In the genomic region with DNA sequence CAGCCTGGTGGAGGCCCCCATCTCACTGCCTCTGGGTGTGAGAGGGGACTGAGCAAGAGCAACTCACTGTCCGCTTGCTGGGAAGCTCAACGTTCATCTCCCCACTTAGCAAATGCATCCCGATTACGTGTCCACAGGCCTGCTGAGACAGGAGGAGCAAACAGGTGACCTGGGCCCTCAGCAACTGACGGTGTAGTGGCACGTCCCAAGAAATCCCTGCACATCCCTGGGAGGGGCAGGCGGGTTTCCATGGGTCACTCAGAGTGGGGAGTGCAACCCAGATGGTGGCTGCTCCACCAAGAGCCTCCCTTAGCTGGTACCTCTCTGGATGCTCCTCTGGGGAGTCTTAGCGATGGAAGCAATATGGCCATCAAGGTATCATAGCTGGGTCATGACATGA, we compare ENCODE assay signal across 24 cellular contexts.
A peak's percentile ranks its signal among the peaks of the same experiment; 100 is the strongest.
DNase-seq lines count a peak whose midpoint lies in the region; ATAC-seq, FAIRE-seq and TF ChIP-seq lines count a peak whose summit lies in the region.
"Had no signal": no experiment of that assay in that cellular context is flagged by ENCODE, and none has a peak within 500 bp of the region (broad histone marks: within the 10 kb centered on the region; RNA-seq: fewer than 3 reads in every experiment).

No MANE protein-coding gene starts in this region.

- peak overlapping the region; percentile 51; the same call in 1 of the 2 replicates for H2BK20ac ChIP-seq in H1 (ENCODE audit: low read length)

- H3K79me2 ChIP-seq in H1 (ENCODE audit: control insufficient read depth in 1 of 2, insufficient read depth in 2 of 2, low read length in 2 of 2) (peaks cover 0 to 5% of the 10 kb centered on the region in 2 experiments; a peak in 1 of 4 replicates), mesendoderm (ENCODE audit: control insufficient read depth, insufficient read depth, low read length) (peaks cover 4% of the 10 kb centered on the region)

- peak overlapping the region; percentile 1; the same call in 1 of the 2 replicates for H2AK5ac ChIP-seq in H1 (ENCODE audit: low read depth, low read length)
- H2AK5ac ChIP-seq in mesendoderm (ENCODE audit: low read length): peak overlapping the region; percentile 97

- no peaks in the 10 kb centered on the region for H4K20me1 ChIP-seq in H1 (replicated peaks in 1 of 2; ENCODE audit: control insufficient read depth in 1 of 2, insufficient read depth in 2 of 2, low read length in 2 of 2)
- H4K20me1 ChIP-seq: BLaER1 had no signal

- TF ChIP-seq POLR2A in H1 (IDR thresholded peaks at IDR 0.05; ENCODE audit: control extremely low read depth in 1 of 2, low read depth in 2 of 2, low read length in 2 of 2): no peak

- TF ChIP-seq EP300 in H1 (IDR thresholded peaks at IDR 0.05; ENCODE audit: borderline replicate concordance in 1 of 2, low read depth in 2 of 2, low read length in 2 of 2): no peak

- H3K36me3 ChIP-seq in H1 (ENCODE audit: control insufficient read depth in 2 of 4, insufficient read depth in 4 of 4, low read length in 3 of 4) (no peaks in the 10 kb centered on the region), mesendoderm (ENCODE audit: control insufficient read depth, insufficient read depth, low read length) (no peaks in the 10 kb centered on the region)
- H3K36me3 ChIP-seq: BE2C, BLaER1 had no signal

- no peaks in the 10 kb centered on the region for H3K79me1 ChIP-seq in H1 (ENCODE audit: low read depth, low read length)
- no peaks in the 10 kb centered on the region for H3K79me1 ChIP-seq in mesendoderm (ENCODE audit: low read length)

- H3K4me2 ChIP-seq in H1 (ENCODE audit: insufficient read depth in 1 of 2, low read depth in 2 of 2, low read length in 2 of 2): no peak overlapping the region
- no peak overlapping the region for H3K4me2 ChIP-seq in mesendoderm (ENCODE audit: low read length)
- H3K4me2 ChIP-seq: A549, BLaER1 had no signal

- H3K18ac ChIP-seq in H1 (ENCODE audit: extremely low read depth, low read length) (peak overlapping the region; percentile 55; the same call in 1 of the 2 replicates), mesendoderm (ENCODE audit: low read length) (no peak overlapping the region)

- TF ChIP-seq CTCF in C4-2B (conservative IDR thresholded peaks at IDR 0.05) (no peak), H1 (IDR thresholded peaks at IDR 0.05; ENCODE audit: control extremely low read depth in 1 of 3, insufficient read depth in 1 of 3, low read depth in 1 of 3, low read length in 3 of 3) (no peak)

- H2BK15ac ChIP-seq in H1 (ENCODE audit: low read length): peak overlapping the region; percentile 65; the same call in 1 of the 2 replicates
- H2BK15ac ChIP-seq in mesendoderm (replicated peaks; ENCODE audit: low read depth): no peak overlapping the region

- H3K9ac ChIP-seq in H1 (replicated peaks in 1 of 4; ENCODE audit: extremely low read depth in 1 of 4, low read depth in 3 of 4, low read length in 3 of 4) (no peak overlapping the region), mesendoderm (ENCODE audit: low read length) (no peak overlapping the region)
- H3K9ac ChIP-seq: BLaER1 had no signal

- CTCF ChIA-PET in H1 (lab: Charles Lee; ENCODE audit: partially characterized antibody): interaction anchor here (1.1 to 1.8 kb wide), 2 partner anchors 29 to 39 kb away, joined by 3 to 4 read pairs; no protein-coding TSS in a partner anchor

- 91% methylated on average over 8 of the region's 8 CpGs; no CpG with 5 or more reads in 1 of the 2 experiments for WGBS in H1 (ENCODE audit: extremely low coverage in 1 of 2, insufficient coverage in 1 of 2, insufficient read length in 1 of 2, insufficient replicate concordance in 2 of 2, low coverage in 1 of 2, low lambda C conversion rate in 2 of 2, missing lambda C conversion rate in 1 of 2), 2 experiments
- no CpG with 5 or more reads among the region's 8 CpGs for WGBS in mesendoderm (ENCODE audit: extremely low coverage, insufficient coverage, low lambda C conversion rate)

- H4K5ac ChIP-seq in H1 (ENCODE audit: insufficient read length, low read depth, low read length) (no peak overlapping the region), mesendoderm (ENCODE audit: low read length) (no peak overlapping the region)

- peak; percentile 28 for ATAC-seq in esophagus mucosa
- ATAC-seq in activated T-helper 17 cell treated with anti-CD3 and anti-CD28 coated beads, Interleukin-2, amount 50 U/mL, for 72 hours (replicated peaks): no peak
- ATAC-seq: A549; CD8-positive, alpha-beta T cell; GM12878 had no signal

- H4K91ac ChIP-seq in H1 (replicated peaks; ENCODE audit: insufficient read length, low read length): peak overlapping the region; percentile 95

- no peak overlapping the region for H3K27ac Mint-ChIP-seq in activated T-helper 17 cell treated with anti-CD3 and anti-CD28 coated beads, Interleukin-2, amount 50 U/mL, for 72 hours
- H3K27ac Mint-ChIP-seq: CD4-positive, alpha-beta T cell; CD8-positive, alpha-beta T cell had no signal

- no peak overlapping the region for H2AFZ ChIP-seq in H1 (ENCODE audit: low read length)

- H3K27me3 ChIP-seq in H1 (replicated peaks in 1 of 4; ENCODE audit: control insufficient read depth in 3 of 4, extremely low read depth in 1 of 4, insufficient read depth in 3 of 4, low read length in 3 of 4): no peaks in the 10 kb centered on the region
- no peaks in the 10 kb centered on the region for H3K27me3 ChIP-seq in mesendoderm (ENCODE audit: insufficient read depth, low read length, poor library complexity)
- H3K27me3 ChIP-seq: BLaER1 had no signal

- H2BK5ac ChIP-seq in H1 (ENCODE audit: low read depth, low read length): peak overlapping the region; percentile 74; the same call in 1 of the 2 replicates
- no peak overlapping the region for H2BK5ac ChIP-seq in mesendoderm (ENCODE audit: low read length)

- no peaks in the 10 kb centered on the region for H3K9me3 ChIP-seq in H1 (ENCODE audit: insufficient read depth in 2 of 2, low read depth in 1 of 2, low read length in 1 of 2)
- H3K9me3 ChIP-seq: A549, BE2C, Caco-2 had no signal

- H3K4me1 Mint-ChIP-seq in activated T-helper 17 cell treated with anti-CD3 and anti-CD28 coated beads, Interleukin-2, amount 50 U/mL, for 72 hours: no peaks in the 10 kb centered on the region

- peaks cover 20% of the 10 kb centered on the region for H3K27me3 Mint-ChIP-seq in activated T-helper 17 cell treated with anti-CD3 and anti-CD28 coated beads, Interleukin-2, amount 50 U/mL, for 72 hours

- no peak overlapping the region for H3K14ac ChIP-seq in H1 (ENCODE audit: insufficient read length)

- DNase-seq in H1 (ENCODE audit: low read depth in 1 of 2, low spot score in 2 of 2) (no peak), mesendoderm (no peak), DMS79 treated with DMSO at 0.1 percent for 48 hours (lab: John Stamatoyannopoulos, UW) (no peak), GOT3 (lab: John Stamatoyannopoulos, UW) (no peak)
- DNase-seq in stimulated activated CD4-positive, alpha-beta T cell treated with anti-CD3 and anti-CD28 coated beads, Interleukin-4, amount 100 ng/mL, for 24 hours: no peak
- DNase-seq: BE2C; C1 segment of cervical spinal cord; Caco-2; Calu3; CD4-positive, alpha-beta T cell; CD8-positive, alpha-beta T cell; DND-41; EL; GDM1 had no signal

- POLR2A ChIA-PET in H1 (lab: Charles Lee; ENCODE audit: partially characterized antibody): interaction anchor here (1.6 kb wide), 1 partner anchor 35 kb away, joined by 5 read pairs; no protein-coding TSS in a partner anchor

- no peak for FAIRE-seq in H1 (lab: Jason Lieb, UNC)
- FAIRE-seq: A549, D721Med, GM12878, GM12892, GM18507 had no signal

- H2BK120ac ChIP-seq in H1 (replicated peaks; ENCODE audit: low read depth, low read length): no peak overlapping the region
- no peak overlapping the region for H2BK120ac ChIP-seq in mesendoderm (ENCODE audit: low read depth, low read length)

- TF ChIP-seq RAD21 in H1 (IDR thresholded peaks at IDR 0.05 in 1 of 2, conservative IDR thresholded peaks at IDR 0.05 in 1 of 2; ENCODE audit: low read depth in 2 of 2, low read length in 2 of 2): no peak

- H3K27ac ChIP-seq in C4-2B: peak overlapping the region; percentile 11
- no peak overlapping the region for H3K27ac ChIP-seq in H1 (ENCODE audit: low read depth, low read length)
- H3K27ac ChIP-seq in mesendoderm (ENCODE audit: low read depth, low read length): no peak overlapping the region
- H3K27ac ChIP-seq: 22Rv1, A549, BLaER1 had no signal

- H3K56ac ChIP-seq in H1 (replicated peaks; ENCODE audit: insufficient read length, low read depth, low read length): no peak overlapping the region
- H3K56ac ChIP-seq in mesendoderm (ENCODE audit: low read length): peak overlapping the region; percentile 65

- H3K36me3 Mint-ChIP-seq in activated T-helper 17 cell treated with anti-CD3 and anti-CD28 coated beads, Interleukin-2, amount 50 U/mL, for 72 hours (ENCODE audit: low read depth): no peaks in the 10 kb centered on the region
- H3K36me3 Mint-ChIP-seq: CD8-positive, alpha-beta T cell had no signal

- H3K4me3 Mint-ChIP-seq in activated T-helper 17 cell treated with anti-CD3 and anti-CD28 coated beads, Interleukin-2, amount 50 U/mL, for 72 hours: no peak overlapping the region
- H3K4me3 Mint-ChIP-seq: CD4-positive, alpha-beta T cell; CD8-positive, alpha-beta T cell had no signal

- no peaks in the 10 kb centered on the region for H3K23me2 ChIP-seq in H1 (ENCODE audit: low read depth, low read length)

- H4K8ac ChIP-seq in H1 (ENCODE audit: extremely low read depth, insufficient read depth, low read length) (no peak overlapping the region), mesendoderm (ENCODE audit: low read depth, low read length) (no peak overlapping the region)

- H3K4ac ChIP-seq in H1 (replicated peaks; ENCODE audit: insufficient read length, low read depth, low read length): no peak overlapping the region
- H3K4ac ChIP-seq in mesendoderm (ENCODE audit: low read depth, low read length): no peak overlapping the region

- H3K9me3 Mint-ChIP-seq in activated T-helper 17 cell treated with anti-CD3 and anti-CD28 coated beads, Interleukin-2, amount 50 U/mL, for 72 hours: no peaks in the 10 kb centered on the region
- H3K9me3 Mint-ChIP-seq: CD4-positive, alpha-beta T cell; CD8-positive, alpha-beta T cell had no signal

- peak overlapping the region; percentile 64; the same call in 1 of the 2 replicates for H2BK12ac ChIP-seq in H1 (ENCODE audit: low read depth, low read length)

- H3K23ac ChIP-seq in H1 (ENCODE audit: insufficient read length) (no peak overlapping the region), mesendoderm (ENCODE audit: low read length) (no peak overlapping the region)

- H3K4me1 ChIP-seq in H1 (replicated peaks in 1 of 4; ENCODE audit: control insufficient read depth in 3 of 4, insufficient read depth in 4 of 4, low read length in 3 of 4) (peaks cover 8 to 21% (median 17%) of the 10 kb centered on the region in 4 experiments), mesendoderm (ENCODE audit: control insufficient read depth, low read depth, low read length) (peaks cover 21% of the 10 kb centered on the region)
- H3K4me1 ChIP-seq: A549, BE2C, Caco-2 had no signal

- H3K4me3 ChIP-seq in H1 (ENCODE audit: extremely low read depth in 1 of 4, insufficient read depth in 2 of 4, low read depth in 3 of 4, low read length in 4 of 4) (no peak overlapping the region), mesendoderm (ENCODE audit: low read length) (no peak overlapping the region)
- H3K4me3 ChIP-seq: A549, BLaER1, GM12878 had no signal

TF ChIP-seq in H1, 55 proteins besides CTCF, POLR2A, EP300 and RAD21 (continues in another document):
- TF ChIP-seq MAFK (IDR thresholded peaks at IDR 0.05; ENCODE audit: low read depth, low read length) (no peak), EGR1 (IDR thresholded peaks at IDR 0.05; ENCODE audit: borderline replicate concordance, low read depth, low read length) (no peak)
